8 cellular contexts compared by ENCODE assay signal in the genomic region with DNA sequence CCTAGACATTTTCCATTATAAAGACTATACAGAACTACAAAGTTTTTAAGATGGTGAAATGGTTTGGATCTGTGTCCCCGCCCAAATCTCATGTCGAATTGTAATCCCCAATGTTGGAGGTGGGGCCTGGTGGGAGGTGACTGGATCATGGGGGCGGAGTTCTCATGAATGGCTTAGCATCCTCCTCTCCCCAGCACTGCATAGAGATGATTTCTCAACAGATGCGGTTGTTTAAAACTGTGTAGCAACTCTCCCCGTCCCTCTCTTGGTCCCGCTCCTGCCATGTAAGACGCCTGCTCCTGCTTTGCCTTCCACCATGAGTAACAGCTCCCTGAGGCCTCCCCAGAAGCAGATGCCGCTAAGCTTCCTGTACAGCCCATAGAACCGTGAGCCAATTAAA. TPM values are rescaled to one million over a fixed set of nuclear protein-coding genes. Genes with fewer than 3 reads are reported as not detected.
DNase-seq lines count a peak whose midpoint lies in the region; TF ChIP-seq lines count a peak whose summit lies in the region.

No MANE protein-coding gene starts in this region.

- WGBS in endodermal cell (ENCODE audit: insufficient coverage in 1 of 2, insufficient read length in 1 of 2), 2 experiments, result 87% methylated on average over 6 to 9 of the region's 9 CpGs

- H3K9me3 Mint-ChIP-seq in endodermal cell, result peaks cover 6% of the 10 kb centered on the region

- H3K27ac ChIP-seq in SJCRH30, result peak overlapping the region; percentile 97; the same call in 1 of the 2 replicates
- H3K27ac ChIP-seq in endodermal cell (ENCODE audit: low read depth, low read length), result no peak overlapping the region
- no peak overlapping the region for H3K27ac ChIP-seq in skeletal muscle tissue (ENCODE audit: low read depth, low read length)

- H3K4me3 ChIP-seq in SJCRH30 (peak overlapping the region; percentile 97), endodermal cell (ENCODE audit: low read length) (peak overlapping the region; percentile 91), skeletal muscle tissue (ENCODE audit: low read length in 3 of 3) (peak overlapping the region; percentile 7 to 96 (median 95))

- H3K27me3 Mint-ChIP-seq in endodermal cell (ENCODE audit: insufficient read depth), result peaks cover 24% of the 10 kb centered on the region

- no peak for TF ChIP-seq CTCF in endodermal cell (conservative IDR thresholded peaks at IDR 0.05)

- H3K36me3 ChIP-seq in SJCRH30 (peaks cover 31% of the 10 kb centered on the region), endodermal cell (ENCODE audit: control insufficient read depth, insufficient read depth, low read length) (peaks cover 26% of the 10 kb centered on the region), skeletal muscle tissue (ENCODE audit: control insufficient read depth in 3 of 3, insufficient read depth in 3 of 3, low read length in 3 of 3) (peaks cover 0 to 2% (median 0%) of the 10 kb centered on the region in 3 donors)

- H3K9ac ChIP-seq in endodermal cell (ENCODE audit: extremely low read depth, low read length, poor library complexity, severe bottlenecking) (no peak overlapping the region), skeletal muscle tissue (ENCODE audit: low read depth in 1 of 3, low read length in 3 of 3) (no peak overlapping the region)

- H3K9me3 ChIP-seq in SJCRH30 (replicated peaks) (no peaks in the 10 kb centered on the region; the same call in 1 of the 2 replicates), endodermal cell (ENCODE audit: control insufficient read depth, low read length) (no peaks in the 10 kb centered on the region), skeletal muscle tissue (ENCODE audit: control insufficient read depth in 3 of 3, low read length in 3 of 3) (no peaks in the 10 kb centered on the region)

- H3K27ac Mint-ChIP-seq in endodermal cell, result peak overlapping the region; percentile 65

- peaks cover 8% of the 10 kb centered on the region; the same call in 1 of the 2 replicates for H3K4me1 ChIP-seq in SJCRH30
- no peaks in the 10 kb centered on the region for H3K4me1 ChIP-seq in endodermal cell (ENCODE audit: control insufficient read depth, insufficient read depth, low read length)
- H3K4me1 ChIP-seq in skeletal muscle tissue (ENCODE audit: control insufficient read depth in 3 of 3, insufficient read depth in 3 of 3, low read length in 3 of 3), result peaks cover 16 to 31% (median 24%) of the 10 kb centered on the region in 3 donors

- peaks cover 14% of the 10 kb centered on the region for H3K36me3 Mint-ChIP-seq in endodermal cell (ENCODE audit: low read depth)

- no peaks in the 10 kb centered on the region for H3K27me3 ChIP-seq in SJCRH30
- H3K27me3 ChIP-seq in endodermal cell (ENCODE audit: control insufficient read depth, insufficient read depth, low read length, poor library complexity, severe bottlenecking), result peaks cover 22% of the 10 kb centered on the region
- no peaks in the 10 kb centered on the region for H3K27me3 ChIP-seq in skeletal muscle tissue (ENCODE audit: control insufficient read depth in 3 of 3, insufficient read depth in 3 of 3, low read length in 3 of 3)

- peak; percentile 41 for DNase-seq in DMS 273 (lab: John Stamatoyannopoulos, UW; ENCODE audit: unreplicated experiment)
- no peak for DNase-seq in DMS 273 treated with DMSO at 0.1 percent for 48 hours (lab: John Stamatoyannopoulos, UW)
- peak; percentile 14 to 41 for DNase-seq in SJCRH30
- peak; percentile 50 for DNase-seq in endodermal cell
- no peak for DNase-seq in COR-L47 (lab: John Stamatoyannopoulos, UW)
- no peak for DNase-seq in 8988T
- no peak for DNase-seq in DMS153 treated with DMSO at 0.1 percent for 48 hours (lab: John Stamatoyannopoulos, UW; ENCODE audit: unreplicated experiment)

- H3K4me3 Mint-ChIP-seq in endodermal cell, result peak overlapping the region; percentile 91

- H3K4me1 Mint-ChIP-seq in endodermal cell, result peaks cover 9% of the 10 kb centered on the region

RNA-seq across cellular contexts. Expression of a gene that starts 1.6 kb away (rescaled TPM):
- total RNA-seq in SJCRH30 (2014; rRNA removed; shearing (Covaris generic)), result 50.2 and 66.6 TPM in 2 replicates
- 10 to 100 TPM; 35.9 to 38.2 TPM for total RNA-seq in endodermal cell
- 32.7 TPM for polyA plus RNA-seq in endodermal cell (2013, experiment 1 of 2)
- polyA plus RNA-seq in endodermal cell (2013, experiment 2 of 2), result 33.2 TPM
- 19.8 TPM for total RNA-seq in skeletal muscle tissue

RNA-seq across cellular contexts. Expression of a gene that starts 60.0 kb away (rescaled TPM):
- 23.8 and 25.2 TPM in 2 replicates for total RNA-seq in SJCRH30 (2014; rRNA removed; shearing (Covaris generic))
- total RNA-seq in endodermal cell, result 10 to 100 TPM; 11.4 to 11.9 TPM
- 14.5 TPM for polyA plus RNA-seq in endodermal cell (2013, experiment 1 of 2)
- 14.6 TPM for polyA plus RNA-seq in endodermal cell (2013, experiment 2 of 2)
- total RNA-seq in skeletal muscle tissue, result 11.0 TPM

Comparison
In these comparisons a context has a peak if more than half of its experiments do, and no peak if none do; other contexts are left out.
1. DNase-seq: peak in DMS 273 (single experiment), SJCRH30 (2 of 2) and endodermal cell (single experiment); none in DMS 273 treated with DMSO at 0.1 percent for 48 hours (single experiment), COR-L47 (single experiment), 8988T (single experiment) and DMS153 treated with DMSO at 0.1 percent for 48 hours (single experiment).
2. Peak in every context shown above with its lines, with median percentiles within 50 percentile points of each other: H3K4me3 ChIP-seq.